In genomic region chr3:130433306-130433705, GRCh38 we compare ENCODE assay signal across 23 cellular contexts.
"Had no signal": no experiment of that assay in that cellular context is flagged by ENCODE, and none has a peak within 500 bp of the region (broad histone marks: within the 10 kb centered on the region; RNA-seq: fewer than 3 reads in every experiment).

No MANE protein-coding gene starts in this region.

- H3K9me3 ChIP-seq: colonic mucosa, esophagus muscularis mucosa, gastroesophageal sphincter, left lung, lower lobe of right lung, mucosa of descending colon had no signal

- H3K27ac ChIP-seq: colonic mucosa, epithelial cell of prostate, esophagus muscularis mucosa, foreskin keratinocyte, gastroesophageal sphincter, heart right ventricle, left lung, lower lobe of right lung had no signal

- H3K4me3 ChIP-seq: colonic mucosa, esophagus muscularis mucosa, gastroesophageal sphincter, heart right ventricle, left lung, lower lobe of right lung, mucosa of descending colon had no signal

- ATAC-seq: effector memory CD8-positive, alpha-beta T cell; foreskin keratinocyte; gastroesophageal sphincter; heart right ventricle; left cardiac atrium; left lung; left ventricle myocardium superior; lower lobe of right lung; mucosa of descending colon; naive thymus-derived CD8-positive, alpha-beta T cell had no signal

- H3K27me3 ChIP-seq: colonic mucosa, esophagus muscularis mucosa, foreskin keratinocyte, gastroesophageal sphincter, left lung had no signal

- DNase-seq: colonic mucosa; cortex of kidney; effector CD8-positive, alpha-beta T cell; effector memory CD8-positive, alpha-beta T cell; endodermal cell; heart right ventricle; hippocampal formation; left cardiac atrium; left lung; left ventricle myocardium superior; lower lobe of right lung; mesenchymal stem cell; mucosa of descending colon; naive B cell; naive thymus-derived CD8-positive, alpha-beta T cell had no signal

- H3K4me1 ChIP-seq: colonic mucosa, esophagus muscularis mucosa, foreskin keratinocyte, gastroesophageal sphincter, heart right ventricle, left lung, lower lobe of right lung had no signal

- H3K36me3 ChIP-seq: colonic mucosa, esophagus muscularis mucosa, gastroesophageal sphincter, heart right ventricle, left lung, lower lobe of right lung had no signal

- FAIRE-seq: endometrium, frontal cortex, islet of Langerhans, keratinocyte had no signal
